In the genomic region with DNA sequence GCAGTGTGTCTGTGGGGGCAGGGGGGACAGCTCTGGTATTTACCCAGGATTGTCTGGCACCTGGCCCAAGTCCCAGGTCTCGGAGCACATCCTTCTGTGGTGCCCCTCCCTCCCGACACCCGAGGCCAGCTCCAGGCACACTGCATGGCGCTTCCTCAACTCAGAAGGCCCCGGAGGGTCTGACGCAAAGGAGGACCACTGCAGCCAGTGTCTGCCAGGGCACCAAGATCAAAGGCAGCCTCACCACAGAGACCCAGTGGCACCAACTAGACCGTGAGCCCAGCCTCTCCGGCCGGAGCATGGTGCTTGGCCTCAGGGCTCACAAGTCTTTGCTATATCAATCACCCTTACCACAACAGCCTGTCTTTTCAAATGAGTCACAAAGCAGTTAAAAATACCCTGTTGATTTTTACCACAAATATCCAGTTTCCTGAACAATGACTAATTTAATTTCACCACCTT, we compare ENCODE assay signal across 8 cellular contexts.
DNase-seq lines count a peak whose midpoint lies in the region; ATAC-seq and TF ChIP-seq lines count a peak whose summit lies in the region.

No MANE protein-coding gene starts in this region.

- POLR2A ChIA-PET in RWPE1 (lab: Yijun Ruan, JAX; ENCODE audit: low non-redundant PET): no interaction called here

- H3K27ac ChIP-seq in right cardiac atrium (ENCODE audit: low read length) (peak overlapping the region; percentile 2), heart left ventricle (peak overlapping the region in 4 of 12 donors; percentile 6 to 47 (median 32)), RWPE1 (peak overlapping the region; percentile 82), coronary artery (peak overlapping the region in 1 of 2 donors; percentile 20)

- intact Hi-C loops in right cardiac atrium (cut with DNase I): no loop called here
- intact Hi-C loops in heart left ventricle (cut with DNase I): no loop called here

- TF ChIP-seq POLR2A in heart left ventricle (IDR thresholded peaks at IDR 0.05): no peak

- CTCF ChIA-PET in RWPE1 (lab: Yijun Ruan, JAX): interaction anchor here (0.6 kb wide), 1 partner anchor 76 kb away, joined by 4 read pairs; no protein-coding TSS in a partner anchor

- WGBS in right cardiac atrium: 75% methylated on average over 9 of the region's 9 CpGs
- 80 to 84% (median 82%) methylated on average over 9 of the region's 9 CpGs for WGBS in heart left ventricle, 4 donors

- peaks cover 0 to 22% (median 5%) of the 10 kb centered on the region in 9 donors for H3K36me3 ChIP-seq in heart left ventricle

- no peak for ATAC-seq in right cardiac atrium
- no peak for ATAC-seq in heart left ventricle
- peak; percentile 52 for ATAC-seq in HG02943 (IDR thresholded peaks at IDR 0.05; ENCODE audit: low read depth, unreplicated experiment)

- H3K4me3 ChIP-seq in right cardiac atrium (ENCODE audit: low read length) (no peak overlapping the region), heart left ventricle (no peak overlapping the region), coronary artery (no peak overlapping the region)

- H3K9me3 ChIP-seq in right cardiac atrium (ENCODE audit: control insufficient read depth, low read length) (no peaks in the 10 kb centered on the region), heart left ventricle (no peaks in the 10 kb centered on the region)

- DNase-seq in right cardiac atrium: peak in 1 of 3 donors; percentile 67
- DNase-seq in heart left ventricle: no peak
- DNase-seq in RWPE1 (ENCODE audit: low spot score): peak; percentile 91
- peak; percentile 88 for DNase-seq in glomerular visceral epithelial cell (ENCODE audit: extremely low spot score)
- no peak for DNase-seq in NCI-H187 (lab: John Stamatoyannopoulos, UW)
- no peak for DNase-seq in NCI-H446 treated with DMSO at 0.1 percent for 48 hours (lab: John Stamatoyannopoulos, UW)
- no peak for DNase-seq in coronary artery (ENCODE audit: low spot score)

- H3K4me1 ChIP-seq in right cardiac atrium (ENCODE audit: control insufficient read depth, insufficient read depth, low read length) (peaks cover 40% of the 10 kb centered on the region), heart left ventricle (peaks cover 2 to 99% (median 79%) of the 10 kb centered on the region in 12 donors)

- TF ChIP-seq CTCF in heart left ventricle (IDR thresholded peaks at IDR 0.05) (no peak), RWPE1 (conservative IDR thresholded peaks at IDR 0.05; ENCODE audit: low read depth) (no peak), coronary artery (IDR thresholded peaks at IDR 0.05) (no peak)

- H3K27me3 ChIP-seq in right cardiac atrium (ENCODE audit: control insufficient read depth, insufficient read depth): no peaks in the 10 kb centered on the region
- H3K27me3 ChIP-seq in heart left ventricle: no peaks in the 10 kb centered on the region

Comparison
In these comparisons a context has a peak if more than half of its experiments do, and no peak if none do; other contexts are left out.
1. DNase-seq: peak in RWPE1 (single experiment) and glomerular visceral epithelial cell (single experiment); none in heart left ventricle (0 of 5), NCI-H187 (0 of 2), NCI-H446 treated with DMSO at 0.1 percent for 48 hours (single experiment) and coronary artery (single experiment).